1 cellular context compared by ENCODE assay signal in the genomic region with DNA sequence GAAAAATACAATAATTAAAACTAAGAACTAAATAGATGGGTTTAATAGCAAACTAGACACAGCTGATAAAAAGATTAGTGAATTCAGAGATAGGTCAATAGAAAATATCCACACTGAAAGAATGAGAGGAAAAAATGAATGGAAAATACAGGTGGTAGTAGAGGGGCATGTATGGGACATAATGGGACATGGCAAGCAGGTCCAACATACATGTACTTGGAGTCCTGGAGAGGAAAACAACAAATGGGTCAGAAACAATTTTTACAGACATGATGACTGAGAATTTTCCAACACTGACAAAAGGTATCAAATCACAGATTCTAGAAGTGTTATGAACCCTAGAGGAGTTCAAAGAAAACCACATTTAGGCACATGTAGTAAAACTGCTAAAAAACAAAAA.
TF ChIP-seq lines count a peak whose summit lies in the region.

No MANE protein-coding gene starts in this region.

TF ChIP-seq in HEK293, 187 proteins besides CTCF, POLR2A, EP300 and RAD21 (continued from another document):
- TF ChIP-seq, protein P1, sequence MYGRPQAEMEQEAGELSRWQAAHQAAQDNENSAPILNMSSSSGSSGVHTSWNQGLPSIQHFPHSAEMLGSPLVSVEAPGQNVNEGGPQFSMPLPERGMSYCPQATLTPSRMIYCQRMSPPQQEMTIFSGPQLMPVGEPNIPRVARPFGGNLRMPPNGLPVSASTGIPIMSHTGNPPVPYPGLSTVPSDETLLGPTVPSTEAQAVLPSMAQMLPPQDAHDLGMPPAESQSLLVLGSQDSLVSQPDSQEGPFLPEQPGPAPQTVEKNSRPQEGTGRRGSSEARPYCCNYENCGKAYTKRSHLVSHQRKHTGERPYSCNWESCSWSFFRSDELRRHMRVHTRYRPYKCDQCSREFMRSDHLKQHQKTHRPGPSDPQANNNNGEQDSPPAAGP (tag by site-specific recombination; IDR thresholded peaks at IDR 0.05): no peak
- TF ChIP-seq ZNF202 (tag by site-specific recombination; IDR thresholded peaks at IDR 0.05; ENCODE audit: borderline replicate concordance): no peak
- no peak for TF ChIP-seq ZNF239 (tag by site-specific recombination; IDR thresholded peaks at IDR 0.05)
- TF ChIP-seq ZNF266 (tag by site-specific recombination; IDR thresholded peaks at IDR 0.05; ENCODE audit: low read depth): no peak
